1 cellular context compared by ENCODE assay signal in the genomic region with DNA sequence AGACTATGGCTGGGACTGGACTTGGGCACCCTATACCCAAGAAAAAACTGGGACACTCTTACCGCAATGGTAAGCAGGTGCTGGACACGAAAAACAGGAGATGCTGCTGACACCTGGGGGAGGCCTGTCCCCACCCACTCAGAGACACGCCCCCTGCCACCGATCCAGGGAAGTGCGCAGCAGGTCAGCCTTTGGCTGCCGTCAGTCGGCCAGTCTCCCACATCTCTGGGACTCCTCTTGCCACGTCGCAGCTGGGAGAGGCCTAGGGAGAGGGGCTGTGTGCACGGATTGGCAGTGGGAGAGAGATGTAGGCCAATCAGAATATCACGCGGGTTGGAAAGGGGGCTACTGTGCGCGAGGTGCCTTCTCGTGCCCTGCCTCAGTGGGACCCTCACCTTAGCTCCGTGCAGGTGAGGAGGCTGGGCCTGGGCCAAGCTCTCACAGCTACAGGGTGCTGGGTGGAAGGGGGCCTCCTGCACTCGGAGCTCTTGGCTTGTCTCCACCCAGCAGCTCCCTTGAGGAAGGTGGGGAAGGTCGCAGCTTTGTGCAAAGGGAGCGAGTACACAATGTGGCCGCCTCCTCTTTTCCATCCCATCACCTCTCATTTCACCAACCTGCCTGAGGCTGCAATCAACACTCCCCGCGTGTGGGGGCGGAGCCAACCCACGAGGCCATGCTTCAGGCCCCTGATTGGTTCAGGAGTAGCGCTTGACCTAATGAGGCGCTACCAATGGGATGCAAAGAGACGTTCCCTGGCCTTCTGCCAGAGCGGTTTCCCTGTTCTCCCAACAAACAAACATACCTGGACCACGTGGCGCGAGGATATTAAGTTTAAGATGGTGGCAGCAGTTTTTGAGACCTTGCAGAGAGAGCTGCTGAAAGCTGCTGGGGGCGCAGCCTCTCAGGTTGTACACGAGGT.
TF ChIP-seq lines count a peak whose summit lies in the region.

No MANE protein-coding gene starts in this region.

TF ChIP-seq in HCT116, 20 proteins besides CTCF, POLR2A, EP300 and RAD21:
- TF ChIP-seq ELF1 (IDR thresholded peaks at IDR 0.05; ENCODE audit: borderline replicate concordance, low read depth) = no peak
- TF ChIP-seq YY1 (IDR thresholded peaks at IDR 0.05; ENCODE audit: extremely low read depth, insufficient replicate concordance, low read depth, low read length) = no peak
- TF ChIP-seq, protein P1, sequence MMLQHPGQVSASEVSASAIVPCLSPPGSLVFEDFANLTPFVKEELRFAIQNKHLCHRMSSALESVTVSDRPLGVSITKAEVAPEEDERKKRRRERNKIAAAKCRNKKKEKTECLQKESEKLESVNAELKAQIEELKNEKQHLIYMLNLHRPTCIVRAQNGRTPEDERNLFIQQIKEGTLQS (IDR thresholded peaks at IDR 0.05) = no peak
- no peak for TF ChIP-seq SRF (IDR thresholded peaks at IDR 0.05; ENCODE audit: low read depth)
- TF ChIP-seq, protein P2, sequence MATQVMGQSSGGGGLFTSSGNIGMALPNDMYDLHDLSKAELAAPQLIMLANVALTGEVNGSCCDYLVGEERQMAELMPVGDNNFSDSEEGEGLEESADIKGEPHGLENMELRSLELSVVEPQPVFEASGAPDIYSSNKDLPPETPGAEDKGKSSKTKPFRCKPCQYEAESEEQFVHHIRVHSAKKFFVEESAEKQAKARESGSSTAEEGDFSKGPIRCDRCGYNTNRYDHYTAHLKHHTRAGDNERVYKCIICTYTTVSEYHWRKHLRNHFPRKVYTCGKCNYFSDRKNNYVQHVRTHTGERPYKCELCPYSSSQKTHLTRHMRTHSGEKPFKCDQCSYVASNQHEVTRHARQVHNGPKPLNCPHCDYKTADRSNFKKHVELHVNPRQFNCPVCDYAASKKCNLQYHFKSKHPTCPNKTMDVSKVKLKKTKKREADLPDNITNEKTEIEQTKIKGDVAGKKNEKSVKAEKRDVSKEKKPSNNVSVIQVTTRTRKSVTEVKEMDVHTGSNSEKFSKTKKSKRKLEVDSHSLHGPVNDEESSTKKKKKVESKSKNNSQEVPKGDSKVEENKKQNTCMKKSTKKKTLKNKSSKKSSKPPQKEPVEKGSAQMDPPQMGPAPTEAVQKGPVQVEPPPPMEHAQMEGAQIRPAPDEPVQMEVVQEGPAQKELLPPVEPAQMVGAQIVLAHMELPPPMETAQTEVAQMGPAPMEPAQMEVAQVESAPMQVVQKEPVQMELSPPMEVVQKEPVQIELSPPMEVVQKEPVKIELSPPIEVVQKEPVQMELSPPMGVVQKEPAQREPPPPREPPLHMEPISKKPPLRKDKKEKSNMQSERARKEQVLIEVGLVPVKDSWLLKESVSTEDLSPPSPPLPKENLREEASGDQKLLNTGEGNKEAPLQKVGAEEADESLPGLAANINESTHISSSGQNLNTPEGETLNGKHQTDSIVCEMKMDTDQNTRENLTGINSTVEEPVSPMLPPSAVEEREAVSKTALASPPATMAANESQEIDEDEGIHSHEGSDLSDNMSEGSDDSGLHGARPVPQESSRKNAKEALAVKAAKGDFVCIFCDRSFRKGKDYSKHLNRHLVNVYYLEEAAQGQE (IDR thresholded peaks at IDR 0.05; ENCODE audit: low read depth) = no peak
- no peak for TF ChIP-seq EGR1 (IDR thresholded peaks at IDR 0.05; ENCODE audit: low read depth)
- TF ChIP-seq CEBPB (IDR thresholded peaks at IDR 0.05; ENCODE audit: low read depth) = no peak
